ENCODE assay signal across 11 cellular contexts in the genomic region with DNA sequence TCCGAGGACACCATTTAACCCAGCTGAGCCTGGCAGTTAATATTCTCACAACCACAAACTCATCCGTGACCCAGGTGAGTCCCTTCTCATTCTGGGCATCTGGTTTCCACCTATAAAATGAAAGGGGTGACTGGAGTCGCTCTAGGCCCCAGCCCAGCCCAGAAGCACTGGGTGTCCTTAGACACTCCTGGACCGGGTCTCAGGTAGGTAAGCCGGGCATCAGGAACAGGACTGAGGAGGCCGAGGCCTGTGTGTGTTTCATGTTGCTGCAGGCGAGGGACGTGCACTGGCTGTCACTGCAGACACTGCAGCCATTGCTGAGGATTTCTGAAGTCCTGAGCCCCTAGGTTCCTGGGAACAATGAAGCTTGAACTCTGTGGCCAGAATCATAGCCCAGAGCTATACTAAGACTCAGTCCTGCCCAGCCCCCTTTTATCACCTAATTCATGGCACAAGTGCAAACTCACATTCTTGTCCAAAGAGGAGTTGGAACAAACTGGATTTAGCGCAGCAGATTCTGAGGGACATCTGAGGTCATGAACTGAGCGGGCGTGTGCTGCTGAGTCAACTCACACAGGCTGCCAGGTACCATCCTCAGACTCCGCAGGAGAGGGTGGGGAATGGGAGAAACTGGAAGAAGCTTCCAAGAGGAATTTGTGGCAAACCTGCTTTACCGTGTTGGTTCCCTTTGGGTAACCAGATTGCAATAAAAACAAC.
DNase-seq lines count a peak whose midpoint lies in the region; ATAC-seq and TF ChIP-seq lines count a peak whose summit lies in the region.
"Had no signal": no experiment of that assay in that cellular context is flagged by ENCODE, and none has a peak within 500 bp of the region (broad histone marks: within the 10 kb centered on the region; RNA-seq: fewer than 3 reads in every experiment).

No MANE protein-coding gene starts in this region.

- ATAC-seq in HG02571 (IDR thresholded peaks at IDR 0.05; ENCODE audit: unreplicated experiment): no peak

- no peaks in the 10 kb centered on the region for H3K9me3 Mint-ChIP-seq in T-helper 2 cell treated with Interferon-gamma antibody and Interleukin-4, amounts not matched to agents 5 μg/mL and 100 μg/mL, for 36 hours
- H3K9me3 Mint-ChIP-seq: activated CD4-positive, alpha-beta memory T cell treated with anti-CD3 and anti-CD28 coated beads, Interleukin-2, amount 10 ng/mL, durations not matched to agents 7 days and 5 days had no signal

- in situ Hi-C loops in KBM-7 (cut with MboI; ENCODE audit: low pct_unique_long_range_greater_than_20kb, low sequenced_read_pairs): no loop called here

- H3K36me3 Mint-ChIP-seq in T-helper 2 cell treated with Interferon-gamma antibody and Interleukin-4, amounts not matched to agents 5 μg/mL and 100 μg/mL, for 36 hours (ENCODE audit: low read depth): no peaks in the 10 kb centered on the region

- no peaks in the 10 kb centered on the region for H3K36me3 ChIP-seq in colonic mucosa
- no peaks in the 10 kb centered on the region for H3K36me3 ChIP-seq in liver (ENCODE audit: control insufficient read depth in 4 of 4, insufficient read depth in 3 of 4, low read depth in 1 of 4, low read length in 3 of 4)
- no peaks in the 10 kb centered on the region for H3K36me3 ChIP-seq in vagina

- no peak for TF ChIP-seq POLR2A in vagina (IDR thresholded peaks at IDR 0.05)

- no peak overlapping the region for H3K27ac Mint-ChIP-seq in T-helper 2 cell treated with Interferon-gamma antibody and Interleukin-4, amounts not matched to agents 5 μg/mL and 100 μg/mL, for 36 hours
- H3K27ac Mint-ChIP-seq: activated CD4-positive, alpha-beta memory T cell treated with anti-CD3 and anti-CD28 coated beads, Interleukin-2, amount 10 ng/mL, durations not matched to agents 7 days and 5 days had no signal

- no peaks in the 10 kb centered on the region for H3K4me1 Mint-ChIP-seq in T-helper 2 cell treated with Interferon-gamma antibody and Interleukin-4, amounts not matched to agents 5 μg/mL and 100 μg/mL, for 36 hours (ENCODE audit: low read depth)
- H3K4me1 Mint-ChIP-seq: activated CD4-positive, alpha-beta memory T cell treated with anti-CD3 and anti-CD28 coated beads, Interleukin-2, amount 10 ng/mL, durations not matched to agents 7 days and 5 days had no signal

- TF ChIP-seq CTCF in colonic mucosa (IDR thresholded peaks at IDR 0.05) (no peak), liver (IDR thresholded peaks at IDR 0.05; ENCODE audit: low read depth, low read length, missing input control) (no peak), vagina (IDR thresholded peaks at IDR 0.05) (no peak)

- H3K4me3 ChIP-seq in colonic mucosa (no peak overlapping the region), liver (ENCODE audit: low read depth in 1 of 3, low read length in 3 of 3) (no peak overlapping the region), vagina (no peak overlapping the region)

- intact Hi-C loops in colonic mucosa (cut with DNase I): no loop called here
- intact Hi-C loops in vagina (cut with DNase I): no loop called here

- no peak overlapping the region for H3K4me3 Mint-ChIP-seq in T-helper 2 cell treated with Interferon-gamma antibody and Interleukin-4, amounts not matched to agents 5 μg/mL and 100 μg/mL, for 36 hours
- H3K4me3 Mint-ChIP-seq: activated CD4-positive, alpha-beta memory T cell treated with anti-CD3 and anti-CD28 coated beads, Interleukin-2, amount 10 ng/mL, durations not matched to agents 7 days and 5 days had no signal

- DNase-seq in NCI-H2081 (lab: John Stamatoyannopoulos, UW) (peak; percentile 15 to 41), NCI-H2081 treated with DMSO at 0.1 percent for 48 hours (lab: John Stamatoyannopoulos, UW) (no peak), colonic mucosa (peak; percentile 77), vagina (ENCODE audit: extremely low spot score in 2 of 2) (no peak), KBM-7 (no peak)
- DNase-seq in T-helper 2 cell treated with Interferon-gamma antibody and Interleukin-4, amounts not matched to agents 5 μg/mL and 100 μg/mL, for 36 hours (ENCODE audit: low spot score): no peak
- DNase-seq: activated CD4-positive, alpha-beta memory T cell treated with anti-CD3 and anti-CD28 coated beads, Interleukin-2, amount 10 ng/mL, durations not matched to agents 7 days and 5 days; anterior cingulate cortex; NCI-H1436 had no signal

- H3K9me3 ChIP-seq in colonic mucosa: no peaks in the 10 kb centered on the region
- no peaks in the 10 kb centered on the region for H3K9me3 ChIP-seq in liver (ENCODE audit: control insufficient read depth in 4 of 4, low read length in 3 of 4)
- H3K9me3 ChIP-seq in vagina: no peaks in the 10 kb centered on the region

- 67% methylated on average over 13 of the region's 13 CpGs for WGBS in liver

- peaks cover 16% of the 10 kb centered on the region for H3K27me3 Mint-ChIP-seq in T-helper 2 cell treated with Interferon-gamma antibody and Interleukin-4, amounts not matched to agents 5 μg/mL and 100 μg/mL, for 36 hours (ENCODE audit: low read depth)

- H3K27me3 ChIP-seq in colonic mucosa (no peaks in the 10 kb centered on the region), liver (ENCODE audit: control insufficient read depth in 4 of 4, insufficient read depth in 4 of 4, low read length in 3 of 4) (no peaks in the 10 kb centered on the region), vagina (no peaks in the 10 kb centered on the region)

- H3K27ac ChIP-seq in colonic mucosa: peak overlapping the region; percentile 66
- H3K27ac ChIP-seq in liver (ENCODE audit: low read depth in 1 of 2, low read length in 2 of 2): no peak overlapping the region
- peak overlapping the region; percentile 76 for H3K27ac ChIP-seq in vagina

- H3K4me1 ChIP-seq in colonic mucosa (peaks cover 7% of the 10 kb centered on the region), liver (ENCODE audit: control insufficient read depth in 4 of 4, insufficient read depth in 4 of 4, low read length in 3 of 4) (peaks cover 3 to 24% (median 16%) of the 10 kb centered on the region in 4 donors), vagina (peaks cover 64% of the 10 kb centered on the region)

- peak; percentile 22 to 32 for TF ChIP-seq RAD21 in liver (IDR thresholded peaks at IDR 0.05)

- H3K9ac ChIP-seq in colonic mucosa (ENCODE audit: low read depth in 2 of 2, low read length in 2 of 2): peak overlapping the region in 1 of 2 donors; percentile 7
- no peak overlapping the region for H3K9ac ChIP-seq in liver (ENCODE audit: low read depth in 1 of 2, low read length in 2 of 2)

TF ChIP-seq in liver, 16 proteins besides CTCF, POLR2A, EP300 and RAD21:
- peak in 1 of 2 donors; percentile 52 for TF ChIP-seq HNF4A (conservative IDR thresholded peaks at IDR 0.05)
- TF ChIP-seq FOXA2 (IDR thresholded peaks at IDR 0.05): no peak
- TF ChIP-seq TAF1 (conservative IDR thresholded peaks at IDR 0.05): no peak
- no peak for TF ChIP-seq NR2F2 (IDR thresholded peaks at IDR 0.05)
- no peak for TF ChIP-seq FOXA1 (IDR thresholded peaks at IDR 0.05)
- peak; percentile 86 to 91 for TF ChIP-seq EGR1 (IDR thresholded peaks at IDR 0.05; ENCODE audit: low read depth in 2 of 2)
- TF ChIP-seq HNF4G (IDR thresholded peaks at IDR 0.05): peak; percentile 9
- no peak for TF ChIP-seq SP1 (IDR thresholded peaks at IDR 0.05)
- TF ChIP-seq RXRA (IDR thresholded peaks at IDR 0.05): peak; percentile 86 to 87
- TF ChIP-seq JUND (IDR thresholded peaks at IDR 0.05): peak in 1 of 2 donors; percentile 45
- TF ChIP-seq, protein P1, sequence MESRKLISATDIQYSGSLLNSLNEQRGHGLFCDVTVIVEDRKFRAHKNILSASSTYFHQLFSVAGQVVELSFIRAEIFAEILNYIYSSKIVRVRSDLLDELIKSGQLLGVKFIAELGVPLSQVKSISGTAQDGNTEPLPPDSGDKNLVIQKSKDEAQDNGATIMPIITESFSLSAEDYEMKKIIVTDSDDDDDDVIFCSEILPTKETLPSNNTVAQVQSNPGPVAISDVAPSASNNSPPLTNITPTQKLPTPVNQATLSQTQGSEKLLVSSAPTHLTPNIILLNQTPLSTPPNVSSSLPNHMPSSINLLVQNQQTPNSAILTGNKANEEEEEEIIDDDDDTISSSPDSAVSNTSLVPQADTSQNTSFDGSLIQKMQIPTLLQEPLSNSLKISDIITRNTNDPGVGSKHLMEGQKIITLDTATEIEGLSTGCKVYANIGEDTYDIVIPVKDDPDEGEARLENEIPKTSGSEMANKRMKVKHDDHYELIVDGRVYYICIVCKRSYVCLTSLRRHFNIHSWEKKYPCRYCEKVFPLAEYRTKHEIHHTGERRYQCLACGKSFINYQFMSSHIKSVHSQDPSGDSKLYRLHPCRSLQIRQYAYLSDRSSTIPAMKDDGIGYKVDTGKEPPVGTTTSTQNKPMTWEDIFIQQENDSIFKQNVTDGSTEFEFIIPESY (IDR thresholded peaks at IDR 0.05): peak; percentile 13

Comparison
In these comparisons a context has a peak if more than half of its experiments do, and no peak if none do; other contexts are left out.
1. DNase-seq: peak in NCI-H2081 (2 of 2) and colonic mucosa (single experiment); none in NCI-H2081 treated with DMSO at 0.1 percent for 48 hours (single experiment), vagina (0 of 2), KBM-7 (single experiment) and T-helper 2 cell treated with Interferon-gamma antibody and Interleukin-4, amounts not matched to agents 5 μg/mL and 100 μg/mL, for 36 hours (single experiment).
2. H3K27ac ChIP-seq: peak in colonic mucosa (single experiment) and vagina (single experiment); none in liver (0 of 2).